Comparison of ENCODE assay signal across 13 cellular contexts in the genomic region with DNA sequence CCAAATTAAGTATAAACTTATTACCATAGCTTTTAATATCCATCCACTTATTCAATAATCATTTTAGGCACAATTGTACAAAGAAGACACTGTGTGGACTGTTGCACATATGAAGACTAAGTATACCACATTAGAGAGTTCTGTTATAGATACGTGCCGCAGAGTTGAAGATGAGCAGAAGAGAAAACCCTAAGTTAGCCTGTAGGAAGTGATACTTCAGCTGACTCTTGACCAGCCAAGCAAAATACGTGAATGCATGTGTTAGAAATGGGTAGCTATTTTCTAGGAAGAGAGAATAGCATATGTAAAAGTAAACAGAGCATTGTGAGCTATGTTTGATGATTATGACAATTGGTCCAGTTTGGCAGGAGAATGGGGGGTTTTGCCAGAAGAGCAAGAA.
"Had no signal": no experiment of that assay in that cellular context is flagged by ENCODE, and none has a peak within 500 bp of the region (broad histone marks: within the 10 kb centered on the region; RNA-seq: fewer than 3 reads in every experiment).

No MANE protein-coding gene starts in this region.

- DNase-seq: activated CD4-positive, alpha-beta T cell treated with anti-CD3 and anti-CD28 coated beads, Interleukin-2, amount 10 ng/mL, durations not matched to agents 24 days and 14 days; activated CD4-positive, CD25-positive, alpha-beta regulatory T cell; activated CD8-positive, alpha-beta memory T cell treated with anti-CD3 and anti-CD28 coated beads, Interleukin-2, amount 50 U/mL, for 48 hours; activated naive CD8-positive, alpha-beta T cell treated with anti-CD3 and anti-CD28 coated beads for 36 hours; amygdala; body of pancreas; caudate nucleus; mucosa of descending colon; naive thymus-derived CD4-positive, alpha-beta T cell; pancreas had no signal

- ATAC-seq: body of pancreas; esophagus mucosa; left lobe of liver; mucosa of descending colon; naive thymus-derived CD4-positive, alpha-beta T cell; pancreas; sciatic nerve had no signal
